12 cellular contexts compared by ENCODE assay signal in genomic region chr3:13621381-13622221, GRCh38.
DNase-seq lines count a peak whose midpoint lies in the region; TF ChIP-seq lines count a peak whose summit lies in the region.
"Had no signal": no experiment of that assay in that cellular context is flagged by ENCODE, and none has a peak within 500 bp of the region (broad histone marks: within the 10 kb centered on the region; RNA-seq: fewer than 3 reads in every experiment).

No MANE protein-coding gene starts in this region.

- DNase-seq in activated CD8-positive, alpha-beta memory T cell treated with anti-CD3 and anti-CD28 coated beads, Interleukin-2, amount 50 U/mL, for 24 hours (ENCODE audit: extremely low read depth): peak; percentile 10
- no peak for DNase-seq in endodermal cell
- peak; percentile 59 for DNase-seq in stimulated activated CD8-positive, alpha-beta memory T cell treated with anti-CD3 and anti-CD28 coated beads, Interleukin-4, amount 100 ng/mL, for 48 hours
- no peak for DNase-seq in caudate nucleus (lab: John Stamatoyannopoulos, UW)
- DNase-seq in iPS-NIHi7 (ENCODE audit: extremely low spot score): no peak
- no peak for DNase-seq in NOMO-1 treated with DMSO at 0.1 percent for 48 hours (lab: John Stamatoyannopoulos, UW; ENCODE audit: unreplicated experiment)
- DNase-seq: DMS79, heart right ventricle, mesendoderm, NCI-H2171 treated with DMSO at 0.1 percent for 48 hours, stomach had no signal

- H3K27me3 Mint-ChIP-seq in T-helper 1 cell treated with Interleukin-12 subunit alpha and Interleukin-12 subunit beta and Interleukin-4 antibody, amounts not matched to agents 30 μg/mL and 1 μg/mL, for 36 hours (ENCODE audit: low read depth): no peaks in the 10 kb centered on the region
- H3K27me3 Mint-ChIP-seq in endodermal cell (ENCODE audit: insufficient read depth): no peaks in the 10 kb centered on the region

- no peaks in the 10 kb centered on the region for H3K27me3 ChIP-seq in endodermal cell (ENCODE audit: control insufficient read depth, insufficient read depth, low read length, poor library complexity, severe bottlenecking)
- H3K27me3 ChIP-seq: heart right ventricle, stomach had no signal

- H3K27ac ChIP-seq in endodermal cell (ENCODE audit: low read depth, low read length) (no peak overlapping the region), caudate nucleus (ENCODE audit: low read depth, low read length) (no peak overlapping the region)
- H3K27ac ChIP-seq: heart right ventricle, stomach had no signal

- H3K9ac ChIP-seq in endodermal cell (ENCODE audit: extremely low read depth, low read length, poor library complexity, severe bottlenecking): no peak overlapping the region

- no peaks in the 10 kb centered on the region for H3K4me1 ChIP-seq in endodermal cell (ENCODE audit: control insufficient read depth, insufficient read depth, low read length)
- H3K4me1 ChIP-seq: heart right ventricle had no signal

- no peaks in the 10 kb centered on the region for H3K9me3 ChIP-seq in endodermal cell (ENCODE audit: control insufficient read depth, low read length)
- H3K9me3 ChIP-seq: heart right ventricle, stomach had no signal

- no peak overlapping the region for H3K4me3 ChIP-seq in endodermal cell (ENCODE audit: low read length)
- H3K4me3 ChIP-seq: heart right ventricle, stomach had no signal

- TF ChIP-seq CTCF in endodermal cell (conservative IDR thresholded peaks at IDR 0.05): peak; percentile 34

- H3K9me3 Mint-ChIP-seq in T-helper 1 cell treated with Interleukin-12 subunit alpha and Interleukin-12 subunit beta and Interleukin-4 antibody, amounts not matched to agents 30 μg/mL and 1 μg/mL, for 36 hours: no peaks in the 10 kb centered on the region
- no peaks in the 10 kb centered on the region for H3K9me3 Mint-ChIP-seq in endodermal cell

- H3K36me3 ChIP-seq in endodermal cell (ENCODE audit: control insufficient read depth, insufficient read depth, low read length): no peaks in the 10 kb centered on the region
- H3K36me3 ChIP-seq: stomach had no signal

- WGBS in endodermal cell (ENCODE audit: insufficient coverage in 1 of 2, insufficient read length in 1 of 2), 2 experiments: 90 to 91% methylated on average over 19 to 31 of the region's 31 CpGs

- peak overlapping the region; percentile 67 for H3K4me3 Mint-ChIP-seq in T-helper 1 cell treated with Interleukin-12 subunit alpha and Interleukin-12 subunit beta and Interleukin-4 antibody, amounts not matched to agents 30 μg/mL and 1 μg/mL, for 36 hours
- H3K4me3 Mint-ChIP-seq in endodermal cell: no peak overlapping the region

- H3K27ac Mint-ChIP-seq in T-helper 1 cell treated with Interleukin-12 subunit alpha and Interleukin-12 subunit beta and Interleukin-4 antibody, amounts not matched to agents 30 μg/mL and 1 μg/mL, for 36 hours: peak overlapping the region; percentile 84
- no peak overlapping the region for H3K27ac Mint-ChIP-seq in endodermal cell

- H3K36me3 Mint-ChIP-seq in T-helper 1 cell treated with Interleukin-12 subunit alpha and Interleukin-12 subunit beta and Interleukin-4 antibody, amounts not matched to agents 30 μg/mL and 1 μg/mL, for 36 hours (ENCODE audit: low read depth): no peaks in the 10 kb centered on the region
- H3K36me3 Mint-ChIP-seq in endodermal cell (ENCODE audit: low read depth): peaks cover 25% of the 10 kb centered on the region

- H3K4me1 Mint-ChIP-seq in T-helper 1 cell treated with Interleukin-12 subunit alpha and Interleukin-12 subunit beta and Interleukin-4 antibody, amounts not matched to agents 30 μg/mL and 1 μg/mL, for 36 hours (ENCODE audit: low read depth): no peaks in the 10 kb centered on the region
- no peaks in the 10 kb centered on the region for H3K4me1 Mint-ChIP-seq in endodermal cell

Comparison
In these comparisons a context has a peak if more than half of its experiments do, and no peak if none do; other contexts are left out.
1. DNase-seq: peak in activated CD8-positive, alpha-beta memory T cell treated with anti-CD3 and anti-CD28 coated beads, Interleukin-2, amount 50 U/mL, for 24 hours (single experiment) and stimulated activated CD8-positive, alpha-beta memory T cell treated with anti-CD3 and anti-CD28 coated beads, Interleukin-4, amount 100 ng/mL, for 48 hours (single experiment); none in endodermal cell (single experiment), caudate nucleus (0 of 61), iPS-NIHi7 (single experiment) and NOMO-1 treated with DMSO at 0.1 percent for 48 hours (single experiment).